8 cellular contexts compared by ENCODE assay signal in the genomic region with DNA sequence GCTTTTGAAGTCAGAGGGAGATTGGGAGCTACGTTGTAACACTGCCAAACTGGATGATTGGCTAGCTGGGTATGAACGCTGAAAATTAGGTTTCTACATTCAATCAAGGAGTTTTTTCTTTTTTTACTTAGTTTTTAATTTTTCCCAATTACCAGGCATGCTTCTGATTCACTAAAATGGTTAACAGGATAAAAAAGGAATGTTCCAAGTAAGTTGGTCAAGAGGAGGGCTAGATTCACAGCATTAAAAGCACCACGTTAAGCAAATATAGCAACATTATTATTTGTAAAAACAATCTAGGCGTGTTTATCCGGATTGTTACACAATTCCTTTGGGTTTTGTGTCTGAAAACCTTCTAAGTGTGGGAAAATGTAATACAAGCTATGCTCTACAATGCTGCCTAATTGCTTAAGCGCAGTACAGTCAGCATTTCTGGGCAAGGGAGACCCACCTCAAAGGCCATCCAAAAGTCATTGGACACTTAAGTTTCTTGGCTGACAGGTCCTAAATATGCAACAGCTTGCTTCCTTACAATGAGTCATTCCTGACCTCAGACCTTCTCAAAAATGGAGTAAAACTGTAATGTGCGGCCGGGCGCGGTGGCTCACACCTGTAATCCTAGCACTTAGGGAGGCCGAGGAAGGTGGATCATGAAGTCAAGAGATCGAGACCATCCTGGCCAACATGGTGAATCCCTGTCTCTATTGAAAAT. TPM values are rescaled to one million over a fixed set of nuclear protein-coding genes. Genes with fewer than 3 reads are reported as not detected.
DNase-seq lines count a peak whose midpoint lies in the region; ATAC-seq and TF ChIP-seq lines count a peak whose summit lies in the region.

No MANE protein-coding gene starts in this region.

- H3K4me3 ChIP-seq in AG10803 (ENCODE audit: low read length) (peak overlapping the region; percentile 71), gastrocnemius medialis (peak overlapping the region; percentile 65 to 98 (median 84))

- in situ Hi-C loops in KBM-7 (cut with MboI; ENCODE audit: low pct_unique_long_range_greater_than_20kb, low sequenced_read_pairs) (no loop called here), gastrocnemius medialis (cut with MboI; ENCODE audit: low sequenced_read_pairs in 4 of 4) (no loop called here)

- H3K36me3 ChIP-seq in gastrocnemius medialis: peaks cover 0 to 35% of the 10 kb centered on the region in 2 donors

- H3K27ac ChIP-seq in gastrocnemius medialis: peak overlapping the region; percentile 93 to 97 (median 96)

- no peaks in the 10 kb centered on the region for H3K9me3 ChIP-seq in gastrocnemius medialis

- peak; percentile 94 for DNase-seq in AG10803 (ENCODE audit: low read depth)
- peak; percentile 23 for DNase-seq in KBM-7
- no peak for DNase-seq in Right ventricle myocardium superior
- DNase-seq in gastrocnemius medialis: peak; percentile 75 to 89
- DNase-seq in mucosa of gallbladder (ENCODE audit: low spot score): no peak
- no peak for DNase-seq in NCI-H2171 treated with DMSO at 0.1 percent for 48 hours (lab: John Stamatoyannopoulos, UW)

- H3K27me3 Mint-ChIP-seq in activated T-helper 17 cell treated with anti-CD3 and anti-CD28 coated beads, Interleukin-2, amount 50 U/mL, for 72 hours: no peaks in the 10 kb centered on the region

- H3K36me3 Mint-ChIP-seq in activated T-helper 17 cell treated with anti-CD3 and anti-CD28 coated beads, Interleukin-2, amount 50 U/mL, for 72 hours (ENCODE audit: low read depth): peaks cover 65% of the 10 kb centered on the region

- H3K4me3 Mint-ChIP-seq in activated T-helper 17 cell treated with anti-CD3 and anti-CD28 coated beads, Interleukin-2, amount 50 U/mL, for 72 hours: peak overlapping the region; percentile 89

- intact Hi-C loops in Right ventricle myocardium superior (cut with DNase I): no loop called here
- intact Hi-C loops in gastrocnemius medialis (cut with DNase I; ENCODE audit: low total_unique reads): loop anchor here (2.0 to 10.0 kb wide), 4 partner anchors 29 to 1825 kb away; a partner anchor contains a TSS

- ATAC-seq in activated T-helper 17 cell treated with anti-CD3 and anti-CD28 coated beads, Interleukin-2, amount 50 U/mL, for 72 hours (replicated peaks): no peak
- ATAC-seq in Right ventricle myocardium superior (ENCODE audit: poor library complexity) (peak; percentile 30), gastrocnemius medialis (peak; percentile 78 to 81), GM19328 (IDR thresholded peaks at IDR 0.05; ENCODE audit: unreplicated experiment) (no peak)

- no peaks in the 10 kb centered on the region for H3K27me3 ChIP-seq in gastrocnemius medialis

- peaks cover 26 to 30% of the 10 kb centered on the region in 2 donors for H3K4me1 ChIP-seq in gastrocnemius medialis

- no peak for TF ChIP-seq POLR2A in gastrocnemius medialis (IDR thresholded peaks at IDR 0.05)

- peaks cover 9% of the 10 kb centered on the region for H3K4me1 Mint-ChIP-seq in activated T-helper 17 cell treated with anti-CD3 and anti-CD28 coated beads, Interleukin-2, amount 50 U/mL, for 72 hours

- peak overlapping the region; percentile 98 for H3K27ac Mint-ChIP-seq in activated T-helper 17 cell treated with anti-CD3 and anti-CD28 coated beads, Interleukin-2, amount 50 U/mL, for 72 hours

- no peaks in the 10 kb centered on the region for H3K9me3 Mint-ChIP-seq in activated T-helper 17 cell treated with anti-CD3 and anti-CD28 coated beads, Interleukin-2, amount 50 U/mL, for 72 hours

- TF ChIP-seq CTCF in AG10803 (conservative IDR thresholded peaks at IDR 0.05; ENCODE audit: low read length) (no peak), gastrocnemius medialis (IDR thresholded peaks at IDR 0.05 in 4 of 5, conservative IDR thresholded peaks at IDR 0.05 in 1 of 5) (no peak)

RNA-seq across cellular contexts. Expression of a gene that starts 1.2 kb away (rescaled TPM):
- 1,000 to 10,000 TPM; 3,687 to 4,380 TPM for total RNA-seq in activated T-helper 17 cell treated with anti-CD3 and anti-CD28 coated beads, Interleukin-2, amount 50 U/mL, for 72 hours
- total RNA-seq in Right ventricle myocardium superior: 693 TPM
- total RNA-seq in gastrocnemius medialis: 1,000 to 10,000 TPM; 2,008 to 3,982 (median 3,189) TPM
- total RNA-seq in mucosa of gallbladder: 1,053 TPM

RNA-seq across cellular contexts. Expression of a gene that starts 5.2 kb away (rescaled TPM):
- total RNA-seq in activated T-helper 17 cell treated with anti-CD3 and anti-CD28 coated beads, Interleukin-2, amount 50 U/mL, for 72 hours: 100 to 1,000 TPM in 1 of 2 donors, 10 to 100 TPM in 1; 94.4 to 177 TPM
- 30.5 TPM for total RNA-seq in Right ventricle myocardium superior
- total RNA-seq in gastrocnemius medialis: 10 to 100 TPM; 58.2 to 99.7 (median 87.4) TPM
- total RNA-seq in mucosa of gallbladder: 80.4 TPM

Comparison
In these comparisons a context has a peak if more than half of its experiments do, and no peak if none do; other contexts are left out.
1. DNase-seq: peak in AG10803 (single experiment), KBM-7 (single experiment) and gastrocnemius medialis (2 of 2); none in Right ventricle myocardium superior (single experiment), mucosa of gallbladder (single experiment) and NCI-H2171 treated with DMSO at 0.1 percent for 48 hours (single experiment).
2. ATAC-seq: peak in Right ventricle myocardium superior (single experiment) and gastrocnemius medialis (2 of 2); none in activated T-helper 17 cell treated with anti-CD3 and anti-CD28 coated beads, Interleukin-2, amount 50 U/mL, for 72 hours (single experiment) and GM19328 (single experiment).